ENCODE assay signal across 10 cellular contexts in the genomic region with DNA sequence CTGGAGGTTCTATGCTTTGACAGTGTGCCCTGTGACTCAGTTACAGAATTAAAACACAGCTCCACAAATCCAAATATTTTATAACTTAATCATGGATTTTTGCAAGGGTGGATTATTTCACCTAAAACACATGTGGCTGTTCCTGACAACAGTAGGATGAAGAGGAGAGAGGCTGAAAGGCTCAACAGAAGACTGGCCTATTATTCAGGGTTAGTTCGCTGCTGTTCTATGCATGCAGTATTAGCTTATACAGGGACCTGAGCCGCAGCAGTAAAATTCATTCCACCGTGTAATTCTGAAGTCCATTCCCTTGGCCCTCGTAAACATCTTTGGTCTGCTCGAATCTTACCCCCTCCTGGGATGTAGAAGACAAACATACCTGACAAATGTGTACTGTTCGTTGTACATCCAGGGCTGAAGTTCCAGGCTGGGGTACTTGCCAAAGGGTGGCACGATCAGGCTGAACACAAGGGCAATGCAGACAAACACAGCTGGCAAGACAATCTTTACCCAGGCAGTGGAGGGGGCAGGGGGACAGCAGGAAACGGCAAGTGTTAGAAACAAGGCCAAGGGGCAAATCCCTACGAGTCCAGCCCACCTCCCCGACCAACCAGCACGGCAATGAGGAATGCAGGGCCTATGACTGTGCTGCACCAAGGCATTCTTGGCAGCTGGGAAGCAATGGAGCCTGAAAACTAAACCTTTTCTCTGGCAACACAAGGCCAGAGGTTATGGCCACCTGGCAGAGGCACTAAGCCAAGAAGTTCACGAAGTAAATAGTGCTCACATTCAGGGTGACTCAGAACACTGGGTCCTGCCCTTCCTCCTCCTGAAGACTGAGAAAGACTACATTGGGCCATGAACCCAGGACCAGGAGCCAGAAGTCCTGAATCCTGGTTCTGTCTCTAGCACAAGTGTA. TPM values are rescaled to one million over a fixed set of nuclear protein-coding genes. Genes with fewer than 3 reads are reported as not detected.
A peak's percentile ranks its signal among the peaks of the same experiment; 100 is the strongest.
DNase-seq lines count a peak whose midpoint lies in the region; ATAC-seq and TF ChIP-seq lines count a peak whose summit lies in the region.
"Had no signal": no experiment of that assay in that cellular context is flagged by ENCODE, and none has a peak within 500 bp of the region (broad histone marks: within the 10 kb centered on the region; RNA-seq: fewer than 3 reads in every experiment).

No MANE protein-coding gene starts in this region.

- peaks cover 3% of the 10 kb centered on the region for H3K79me2 ChIP-seq in hepatocyte

- peak; percentile 19 for DNase-seq in DMS53 treated with DMSO at 0.1 percent for 48 hours (lab: John Stamatoyannopoulos, UW; ENCODE audit: unreplicated experiment)
- peak; percentile 31 for DNase-seq in NCI-H526 treated with DMSO at 0.1 percent for 48 hours (lab: John Stamatoyannopoulos, UW)
- no peak for DNase-seq in esophagus muscularis mucosa (ENCODE audit: extremely low spot score)
- DNase-seq in nephron progenitor cell, result peak; percentile 6
- no peak for DNase-seq in NCI-H1436 treated with DMSO at 0.1 percent for 48 hours (lab: John Stamatoyannopoulos, UW)
- no peak for DNase-seq in hepatocyte (ENCODE audit: low spot score)
- DNase-seq: DMS153 had no signal

- H2AFZ ChIP-seq in hepatocyte, result no peak overlapping the region

- ATAC-seq in HG03432 (IDR thresholded peaks at IDR 0.05; ENCODE audit: unreplicated experiment) (no peak), HG02623 (IDR thresholded peaks at IDR 0.05; ENCODE audit: unreplicated experiment) (no peak)

- H4K20me1 ChIP-seq in hepatocyte (ENCODE audit: insufficient read depth, poor library complexity, severe bottlenecking), result no peaks in the 10 kb centered on the region

- H3K27ac ChIP-seq in esophagus muscularis mucosa (replicated peaks in 1 of 4) (peak overlapping the region in 3 of 4 donors; percentile 3 to 40 (median 28)), hepatocyte (no peak overlapping the region)
- H3K27ac ChIP-seq: SK-N-MC had no signal

- no peak overlapping the region for H3K4me3 ChIP-seq in esophagus muscularis mucosa
- no peak overlapping the region for H3K4me3 ChIP-seq in hepatocyte
- H3K4me3 ChIP-seq: SK-N-MC had no signal

- 81% methylated on average over 10 of the region's 12 CpGs for WGBS in esophagus muscularis mucosa
- WGBS in hepatocyte (ENCODE audit: low lambda C conversion rate, missing lambda C conversion rate), result 76% methylated on average over 12 of the region's 12 CpGs

- H3K9me3 ChIP-seq in esophagus muscularis mucosa (no peaks in the 10 kb centered on the region), hepatocyte (ENCODE audit: low read depth) (no peaks in the 10 kb centered on the region)

- TF ChIP-seq EP300 in esophagus muscularis mucosa (IDR thresholded peaks at IDR 0.05), result no peak

- peaks cover 16% of the 10 kb centered on the region for H3K4me1 Mint-ChIP-seq in nephron progenitor cell

- H3K4me2 ChIP-seq in hepatocyte, result no peak overlapping the region

- H3K4me1 ChIP-seq in esophagus muscularis mucosa (peaks cover 6 to 15% (median 14%) of the 10 kb centered on the region in 4 donors), hepatocyte (ENCODE audit: insufficient read depth) (no peaks in the 10 kb centered on the region)

- peak overlapping the region; percentile 89 for H3K27ac Mint-ChIP-seq in nephron progenitor cell

- no peaks in the 10 kb centered on the region for H3K9me3 Mint-ChIP-seq in nephron progenitor cell

- peaks cover 64% of the 10 kb centered on the region for H3K36me3 Mint-ChIP-seq in nephron progenitor cell (ENCODE audit: low read depth)

- peaks cover 78 to 99% (median 94%) of the 10 kb centered on the region in 4 donors for H3K36me3 ChIP-seq in esophagus muscularis mucosa
- H3K36me3 ChIP-seq in hepatocyte (replicated peaks; ENCODE audit: insufficient read depth, low read depth), result peaks cover 7% of the 10 kb centered on the region

- no peak overlapping the region for H3K4me3 Mint-ChIP-seq in nephron progenitor cell

- H3K27me3 Mint-ChIP-seq in nephron progenitor cell (ENCODE audit: low read depth, poor library complexity), result no peaks in the 10 kb centered on the region

- H3K27me3 ChIP-seq in esophagus muscularis mucosa, result no peaks in the 10 kb centered on the region
- H3K27me3 ChIP-seq in hepatocyte, result no peaks in the 10 kb centered on the region

- intact Hi-C loops in esophagus muscularis mucosa (cut with DNase I), result no loop called here

- TF ChIP-seq POLR2A in esophagus muscularis mucosa (IDR thresholded peaks at IDR 0.05; ENCODE audit: low read depth), result no peak

- TF ChIP-seq CTCF in esophagus muscularis mucosa (IDR thresholded peaks at IDR 0.05) (no peak), nephron progenitor cell (IDR thresholded peaks at IDR 0.05) (no peak), hepatocyte (IDR thresholded peaks at IDR 0.05; ENCODE audit: poor library complexity) (no peak)

- H3K9me2 ChIP-seq in hepatocyte (replicated peaks; ENCODE audit: insufficient read depth), result no peaks in the 10 kb centered on the region

RNA-seq across cellular contexts. Expression of a gene that starts 46.8 kb away (rescaled TPM):
- total RNA-seq in esophagus muscularis mucosa (1 to 10 TPM in 3 of 4 donors, under 1 TPM in 1; 0.42 to 5.1 (median 2.9) TPM), hepatocyte (2.0 and 2.8 TPM in 2 replicates)
- polyA plus RNA-seq in hepatocyte, result 1.8 and 3.3 TPM in 2 replicates

Comparison
In these comparisons a context has a peak if more than half of its experiments do, and no peak if none do; other contexts are left out.
1. DNase-seq: peak in DMS53 treated with DMSO at 0.1 percent for 48 hours (single experiment), NCI-H526 treated with DMSO at 0.1 percent for 48 hours (single experiment) and nephron progenitor cell (single experiment); none in esophagus muscularis mucosa (single experiment), NCI-H1436 treated with DMSO at 0.1 percent for 48 hours (single experiment) and hepatocyte (single experiment).